In the genomic region with DNA sequence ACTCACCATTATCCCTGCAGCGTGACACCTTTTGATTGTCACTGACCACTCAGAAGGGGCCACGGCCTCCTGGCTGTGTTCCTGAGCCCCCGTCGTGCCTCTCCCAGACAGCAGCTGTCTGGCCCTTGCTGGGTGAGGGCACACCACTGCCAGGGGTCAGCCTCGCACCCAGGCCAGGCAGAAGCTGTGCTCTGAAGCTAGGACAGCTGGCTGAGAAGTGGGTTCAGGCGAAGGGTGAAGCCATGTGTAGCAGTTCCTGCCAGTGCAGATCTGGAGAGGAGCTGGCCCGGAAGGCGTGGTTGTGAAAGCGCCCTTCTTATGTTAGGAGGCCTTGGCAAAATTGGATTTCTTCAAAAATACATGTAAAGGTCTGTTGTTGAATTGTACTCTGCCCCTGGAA, we compare ENCODE assay signal across 1 cellular context.
TF ChIP-seq lines count a peak whose summit lies in the region.

No MANE protein-coding gene starts in this region.

TF ChIP-seq in GM12878, 131 proteins besides CTCF, POLR2A, EP300 and RAD21:
- TF ChIP-seq GABPA (IDR thresholded peaks at IDR 0.05; ENCODE audit: low read depth) (no peak), CBX3 (IDR thresholded peaks at IDR 0.05; ENCODE audit: borderline replicate concordance, low read depth) (no peak), BMI1 (IDR thresholded peaks at IDR 0.05; ENCODE audit: borderline replicate concordance) (no peak), RUNX3 (IDR thresholded peaks at IDR 0.05; ENCODE audit: low read length) (no peak), SUPT20H (IDR thresholded peaks at IDR 0.05; ENCODE audit: borderline replicate concordance, control insufficient read depth, low read depth, low read length) (no peak), DPF2 (IDR thresholded peaks at IDR 0.05) (no peak), BHLHE40 (IDR thresholded peaks at IDR 0.05; ENCODE audit: borderline replicate concordance in 1 of 2, low read depth in 2 of 2, low read length in 1 of 2) (no peak), TCF7 (IDR thresholded peaks at IDR 0.05; ENCODE audit: borderline replicate concordance) (no peak), NR2F1 (conservative IDR thresholded peaks at IDR 0.05) (no peak), ZNF217 (IDR thresholded peaks at IDR 0.05) (no peak), NR2C2 (IDR thresholded peaks at IDR 0.05; ENCODE audit: borderline replicate concordance, control insufficient read depth, insufficient read length, low read depth) (no peak), RCOR1 (conservative IDR thresholded peaks at IDR 0.05; ENCODE audit: low read depth, low read length) (no peak), CHD4 (IDR thresholded peaks at IDR 0.05) (no peak), MEF2B (IDR thresholded peaks at IDR 0.05; ENCODE audit: partially characterized antibody, poor library complexity, severe bottlenecking) (no peak)
- TF ChIP-seq, protein P1, sequence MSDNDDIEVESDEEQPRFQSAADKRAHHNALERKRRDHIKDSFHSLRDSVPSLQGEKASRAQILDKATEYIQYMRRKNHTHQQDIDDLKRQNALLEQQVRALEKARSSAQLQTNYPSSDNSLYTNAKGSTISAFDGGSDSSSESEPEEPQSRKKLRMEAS (IDR thresholded peaks at IDR 0.05; ENCODE audit: low read depth, low read length) = no peak
- TF ChIP-seq, protein P2, sequence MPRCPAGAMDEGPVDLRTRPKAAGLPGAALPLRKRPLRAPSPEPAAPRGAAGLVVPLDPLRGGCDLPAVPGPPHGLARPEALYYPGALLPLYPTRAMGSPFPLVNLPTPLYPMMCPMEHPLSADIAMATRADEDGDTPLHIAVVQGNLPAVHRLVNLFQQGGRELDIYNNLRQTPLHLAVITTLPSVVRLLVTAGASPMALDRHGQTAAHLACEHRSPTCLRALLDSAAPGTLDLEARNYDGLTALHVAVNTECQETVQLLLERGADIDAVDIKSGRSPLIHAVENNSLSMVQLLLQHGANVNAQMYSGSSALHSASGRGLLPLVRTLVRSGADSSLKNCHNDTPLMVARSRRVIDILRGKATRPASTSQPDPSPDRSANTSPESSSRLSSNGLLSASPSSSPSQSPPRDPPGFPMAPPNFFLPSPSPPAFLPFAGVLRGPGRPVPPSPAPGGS (IDR thresholded peaks at IDR 0.05; ENCODE audit: borderline replicate concordance, insufficient read depth, low read depth, low read length, poor library complexity, severe bottlenecking) = no peak
- TF ChIP-seq, protein P3, sequence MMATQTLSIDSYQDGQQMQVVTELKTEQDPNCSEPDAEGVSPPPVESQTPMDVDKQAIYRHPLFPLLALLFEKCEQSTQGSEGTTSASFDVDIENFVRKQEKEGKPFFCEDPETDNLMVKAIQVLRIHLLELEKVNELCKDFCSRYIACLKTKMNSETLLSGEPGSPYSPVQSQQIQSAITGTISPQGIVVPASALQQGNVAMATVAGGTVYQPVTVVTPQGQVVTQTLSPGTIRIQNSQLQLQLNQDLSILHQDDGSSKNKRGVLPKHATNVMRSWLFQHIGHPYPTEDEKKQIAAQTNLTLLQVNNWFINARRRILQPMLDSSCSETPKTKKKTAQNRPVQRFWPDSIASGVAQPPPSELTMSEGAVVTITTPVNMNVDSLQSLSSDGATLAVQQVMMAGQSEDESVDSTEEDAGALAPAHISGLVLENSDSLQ (IDR thresholded peaks at IDR 0.05) = no peak
- TF ChIP-seq, protein P4, sequence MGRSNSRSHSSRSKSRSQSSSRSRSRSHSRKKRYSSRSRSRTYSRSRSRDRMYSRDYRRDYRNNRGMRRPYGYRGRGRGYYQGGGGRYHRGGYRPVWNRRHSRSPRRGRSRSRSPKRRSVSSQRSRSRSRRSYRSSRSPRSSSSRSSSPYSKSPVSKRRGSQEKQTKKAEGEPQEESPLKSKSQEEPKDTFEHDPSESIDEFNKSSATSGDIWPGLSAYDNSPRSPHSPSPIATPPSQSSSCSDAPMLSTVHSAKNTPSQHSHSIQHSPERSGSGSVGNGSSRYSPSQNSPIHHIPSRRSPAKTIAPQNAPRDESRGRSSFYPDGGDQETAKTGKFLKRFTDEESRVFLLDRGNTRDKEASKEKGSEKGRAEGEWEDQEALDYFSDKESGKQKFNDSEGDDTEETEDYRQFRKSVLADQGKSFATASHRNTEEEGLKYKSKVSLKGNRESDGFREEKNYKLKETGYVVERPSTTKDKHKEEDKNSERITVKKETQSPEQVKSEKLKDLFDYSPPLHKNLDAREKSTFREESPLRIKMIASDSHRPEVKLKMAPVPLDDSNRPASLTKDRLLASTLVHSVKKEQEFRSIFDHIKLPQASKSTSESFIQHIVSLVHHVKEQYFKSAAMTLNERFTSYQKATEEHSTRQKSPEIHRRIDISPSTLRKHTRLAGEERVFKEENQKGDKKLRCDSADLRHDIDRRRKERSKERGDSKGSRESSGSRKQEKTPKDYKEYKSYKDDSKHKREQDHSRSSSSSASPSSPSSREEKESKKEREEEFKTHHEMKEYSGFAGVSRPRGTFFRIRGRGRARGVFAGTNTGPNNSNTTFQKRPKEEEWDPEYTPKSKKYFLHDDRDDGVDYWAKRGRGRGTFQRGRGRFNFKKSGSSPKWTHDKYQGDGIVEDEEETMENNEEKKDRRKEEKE (IDR thresholded peaks at IDR 0.05) = no peak
- TF ChIP-seq, protein P5, sequence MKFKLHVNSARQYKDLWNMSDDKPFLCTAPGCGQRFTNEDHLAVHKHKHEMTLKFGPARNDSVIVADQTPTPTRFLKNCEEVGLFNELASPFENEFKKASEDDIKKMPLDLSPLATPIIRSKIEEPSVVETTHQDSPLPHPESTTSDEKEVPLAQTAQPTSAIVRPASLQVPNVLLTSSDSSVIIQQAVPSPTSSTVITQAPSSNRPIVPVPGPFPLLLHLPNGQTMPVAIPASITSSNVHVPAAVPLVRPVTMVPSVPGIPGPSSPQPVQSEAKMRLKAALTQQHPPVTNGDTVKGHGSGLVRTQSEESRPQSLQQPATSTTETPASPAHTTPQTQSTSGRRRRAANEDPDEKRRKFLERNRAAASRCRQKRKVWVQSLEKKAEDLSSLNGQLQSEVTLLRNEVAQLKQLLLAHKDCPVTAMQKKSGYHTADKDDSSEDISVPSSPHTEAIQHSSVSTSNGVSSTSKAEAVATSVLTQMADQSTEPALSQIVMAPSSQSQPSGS (IDR thresholded peaks at IDR 0.05; ENCODE audit: low read length) = no peak
TF ChIP-seq in GM12878: peak in this region for 0.
